8 cellular contexts compared by ENCODE assay signal in genomic region chr15:22979699-22980188, GRCh38. TPM values are rescaled to one million over a fixed set of nuclear protein-coding genes. Genes with fewer than 3 reads are reported as not detected.
DNase-seq lines count a peak whose midpoint lies in the region; ATAC-seq, FAIRE-seq and TF ChIP-seq lines count a peak whose summit lies in the region.

No MANE protein-coding gene starts in this region.

- in situ Hi-C loops in mammary epithelial cell (cut with MboI; ENCODE audit: low sequenced_read_pairs in 2 of 2) = no loop called here

- peak overlapping the region; percentile 53 for H3K9ac ChIP-seq in DND-41 (ENCODE audit: low read depth, low read length)
- H3K9ac ChIP-seq in NT2/D1 (ENCODE audit: insufficient read length, low read depth) = peak overlapping the region; percentile 81
- peak overlapping the region; percentile 75 for H3K9ac ChIP-seq in mammary epithelial cell (ENCODE audit: insufficient read depth, low read length)
- H3K9ac ChIP-seq in kidney (ENCODE audit: low read length in 2 of 2) = peak overlapping the region; percentile 30 to 64

- H3K4me1 ChIP-seq in DND-41 (ENCODE audit: insufficient read depth, low read length) (peaks cover 13% of the 10 kb centered on the region), NT2/D1 (ENCODE audit: insufficient read depth, insufficient read length) (peaks cover 2% of the 10 kb centered on the region), mammary epithelial cell (ENCODE audit: insufficient read depth, low read length) (peaks cover 11% of the 10 kb centered on the region), kidney (ENCODE audit: control insufficient read depth in 1 of 2, insufficient read depth in 1 of 2, low read depth in 1 of 2, low read length in 2 of 2) (peaks cover 3 to 7% of the 10 kb centered on the region in 2 donors)

- BruUV-seq in mammary epithelial cell (replicated peaks; lab: Mats Ljungman, UMichigan) = no TSS peak

- dilution Hi-C loops in mammary epithelial cell (cut with HindIII; ENCODE audit: low sequenced_read_pairs) = loop anchor here (5.0 kb wide), 1 partner anchor 97 kb away; no protein-coding TSS in a partner anchor

- CTCF ChIA-PET in mammary epithelial cell (lab: Charles Lee; ENCODE audit: low non-redundant PET) = no interaction called here

- intact Hi-C loops in mammary epithelial cell (cut with micrococcal nuclease) (loop anchor here (1.0 to 5.0 kb wide), 6 partner anchors 11 to 141 kb away; partner anchors contain the start of gene NIPA2), kidney (cut with DNase I) (no loop called here)

- H2AFZ ChIP-seq in DND-41 (ENCODE audit: low read depth, low read length) (peak overlapping the region; percentile 72), mammary epithelial cell (ENCODE audit: low read depth, low read length) (peak overlapping the region; percentile 82)

- WGBS in mammary epithelial cell (ENCODE audit: low coverage, missing lambda C conversion rate) = 0% methylated on average over 3 of the region's 49 CpGs

- H4K20me1 ChIP-seq in DND-41 (ENCODE audit: insufficient read depth, low read length) = peaks cover 3% of the 10 kb centered on the region; the same call in 1 of the 2 replicates
- H4K20me1 ChIP-seq in mammary epithelial cell (ENCODE audit: insufficient read depth, low read length) = no peaks in the 10 kb centered on the region

- H3K79me2 ChIP-seq in DND-41 (ENCODE audit: insufficient read depth, low read length) = no peaks in the 10 kb centered on the region
- H3K79me2 ChIP-seq in mammary epithelial cell (ENCODE audit: insufficient read depth, low read length) = peaks cover 50% of the 10 kb centered on the region

- FAIRE-seq in kidney (lab: Jason Lieb, UNC) = no peak

- H3K27me3 ChIP-seq in DND-41 (ENCODE audit: insufficient read depth, low read length, poor library complexity) = peaks cover 14% of the 10 kb centered on the region
- H3K27me3 ChIP-seq in NT2/D1 (ENCODE audit: insufficient read depth, insufficient read length) = peaks cover 29% of the 10 kb centered on the region
- H3K27me3 ChIP-seq in mammary epithelial cell (ENCODE audit: insufficient read depth, low read length) = no peaks in the 10 kb centered on the region

- H3K36me3 ChIP-seq in DND-41 (ENCODE audit: insufficient read depth, low read length) (no peaks in the 10 kb centered on the region), NT2/D1 (ENCODE audit: insufficient read depth, insufficient read length, low read length) (no peaks in the 10 kb centered on the region), mammary epithelial cell (ENCODE audit: insufficient read depth, low read length) (no peaks in the 10 kb centered on the region), kidney (ENCODE audit: control insufficient read depth in 1 of 2, insufficient read depth in 2 of 2, low read length in 2 of 2) (no peaks in the 10 kb centered on the region)

- H3K27ac ChIP-seq in DND-41 (ENCODE audit: low read length) (no peak overlapping the region), mammary epithelial cell (ENCODE audit: insufficient read depth, low read depth, low read length) (peak overlapping the region; percentile 71), kidney (ENCODE audit: low read depth in 2 of 2, low read length in 2 of 2) (peak overlapping the region; percentile 64 to 67)

- TF ChIP-seq CTCF in DND-41 (IDR thresholded peaks at IDR 0.05; ENCODE audit: borderline replicate concordance, extremely low read depth, low read length, poor library complexity, severe bottlenecking) (no peak), mammary epithelial cell (conservative IDR thresholded peaks at IDR 0.05 in 1 of 2, IDR thresholded peaks at IDR 0.05 in 1 of 2; ENCODE audit: extremely low read depth in 1 of 2, insufficient read depth in 1 of 2, low read depth in 1 of 2, low read length in 2 of 2) (no peak), kidney (IDR thresholded peaks at IDR 0.05; ENCODE audit: borderline replicate concordance, extremely low read depth, insufficient read depth) (no peak)

- peak overlapping the region; percentile 46 to 71; a peak in 3 of 4 replicates for H3K4me3 ChIP-seq in DND-41 (ENCODE audit: low read depth in 1 of 2, low read length in 2 of 2)
- H3K4me3 ChIP-seq in NT2/D1 (ENCODE audit: insufficient read length, low read depth) = peak overlapping the region; percentile 64
- peak overlapping the region; percentile 45 to 88 (median 66) for H3K4me3 ChIP-seq in mammary epithelial cell (replicated peaks in 1 of 3; ENCODE audit: insufficient read depth in 1 of 3, low read depth in 2 of 3, low read length in 3 of 3)
- H3K4me3 ChIP-seq in kidney (ENCODE audit: low read length in 2 of 2) = peak overlapping the region; percentile 85 to 91

- H3K9me3 ChIP-seq in DND-41 (ENCODE audit: insufficient read depth, low read length, severe bottlenecking) (no peaks in the 10 kb centered on the region), NT2/D1 (ENCODE audit: insufficient read depth, low read length) (no peaks in the 10 kb centered on the region), mammary epithelial cell (replicated peaks; ENCODE audit: insufficient read depth, low read length) (no peaks in the 10 kb centered on the region), kidney (ENCODE audit: control insufficient read depth in 1 of 2, low read length in 2 of 2) (no peaks in the 10 kb centered on the region)

- ATAC-seq in DND-41 (ENCODE audit: insufficient read depth, low read depth) (peak; percentile 49), GM21717 (IDR thresholded peaks at IDR 0.05; ENCODE audit: unreplicated experiment) (peak; percentile 24), HG03095 (IDR thresholded peaks at IDR 0.05; ENCODE audit: unreplicated experiment) (no peak)
- ATAC-seq in stimulated activated naive CD8-positive, alpha-beta T cell treated with anti-CD3 and anti-CD28 coated beads, Interleukin-15, Interleukin-2, amounts not matched to agents 100 U/mL and 50 U/mL, for 24 hours = peak; percentile 37

- DNase-seq in DND-41 = no peak
- DNase-seq in NT2/D1 (ENCODE audit: low read depth, low spot score) = no peak
- DNase-seq in mammary epithelial cell = peak; percentile 39
- DNase-seq in kidney = peak; percentile 79
- peak; percentile 28 for DNase-seq in stimulated activated naive CD8-positive, alpha-beta T cell treated with anti-CD3 and anti-CD28 coated beads, Interleukin-15, Interleukin-2, amounts not matched to agents 100 U/mL and 50 U/mL, for 24 hours
- DNase-seq in H4 (ENCODE audit: low spot score) = no peak

- H3K4me2 ChIP-seq in DND-41 (ENCODE audit: insufficient read depth, low read length) (peak overlapping the region; percentile 90), mammary epithelial cell (ENCODE audit: insufficient read depth, low read depth, low read length) (peak overlapping the region; percentile 90)

RNA-seq across cellular contexts. Expression of gene CYFIP1, which starts 0.4 kb away (rescaled TPM):
- total RNA-seq in mammary epithelial cell = 100 to 1,000 TPM; 128 to 158 TPM
- 73.3 TPM for polyA plus RNA-seq in mammary epithelial cell
- polyA minus RNA-seq in mammary epithelial cell = 292 TPM
- 143 TPM for total RNA-seq in kidney
- polyA plus RNA-seq in kidney (ENCODE audit: insufficient read depth, low read depth, low replicate concordance) = 32.3 TPM
- 38.4 and 39.3 TPM in 2 replicates for total RNA-seq in H4 (2014; rRNA removed; shearing (Covaris generic))

RNA-seq across cellular contexts. Expression of gene TUBGCP5, which starts 59.6 kb away (rescaled TPM):
- 10 to 100 TPM; 17.0 to 21.5 TPM for total RNA-seq in mammary epithelial cell
- polyA plus RNA-seq in mammary epithelial cell = 16.9 TPM
- polyA minus RNA-seq in mammary epithelial cell = 17.7 TPM
- 19.1 TPM for total RNA-seq in kidney
- 4.7 TPM for polyA plus RNA-seq in kidney (ENCODE audit: insufficient read depth, low read depth, low replicate concordance)
- total RNA-seq in H4 (2014; rRNA removed; shearing (Covaris generic)) = 15.8 and 17.2 TPM in 2 replicates

Comparison
In these comparisons a context has a peak if more than half of its experiments do, and no peak if none do; other contexts are left out.
1. DNase-seq: peak in mammary epithelial cell (single experiment), kidney (single experiment) and stimulated activated naive CD8-positive, alpha-beta T cell treated with anti-CD3 and anti-CD28 coated beads, Interleukin-15, Interleukin-2, amounts not matched to agents 100 U/mL and 50 U/mL, for 24 hours (single experiment); none in DND-41 (single experiment), NT2/D1 (single experiment) and H4 (single experiment).
2. Peak in every context shown above with its lines, with median percentiles within 50 percentile points of each other: H3K4me3 ChIP-seq and H3K9ac ChIP-seq.